ENCODE assay signal across 2 cellular contexts in genomic region chr19:47387623-47388022, GRCh38. TPM values are rescaled to one million over a fixed set of nuclear protein-coding genes. Genes with fewer than 3 reads are reported as not detected.
"Had no signal": no experiment of that assay in that cellular context is flagged by ENCODE, and none has a peak within 500 bp of the region (broad histone marks: within the 10 kb centered on the region; RNA-seq: fewer than 3 reads in every experiment).

No MANE protein-coding gene starts in this region.

RNA-seq across cellular contexts. Expression of gene MEIS3, which starts 31.7 kb away (rescaled TPM):
- total RNA-seq: GM12878 had no signal

RNA-seq across cellular contexts. Expression of gene C5AR2, which starts 55.6 kb away (rescaled TPM):
- total RNA-seq: G401, GM12878 had no signal
